15 cellular contexts compared by ENCODE assay signal in genomic region chr16:88616320-88616719, GRCh38. TPM values are rescaled to one million over a fixed set of nuclear protein-coding genes. Genes with fewer than 3 reads are reported as not detected.
DNase-seq lines count a peak whose midpoint lies in the region; TF ChIP-seq lines count a peak whose summit lies in the region.
"Had no signal": no experiment of that assay in that cellular context is flagged by ENCODE, and none has a peak within 500 bp of the region (broad histone marks: within the 10 kb centered on the region; RNA-seq: fewer than 3 reads in every experiment).

No MANE protein-coding gene starts in this region.

- H3K27ac ChIP-seq in duodenal mucosa (ENCODE audit: low read depth, low read length) (peak overlapping the region; percentile 70), neural progenitor cell (peak overlapping the region; percentile 20)
- H3K27ac ChIP-seq: GM23248 had no signal

- no peaks in the 10 kb centered on the region for H3K9me3 Mint-ChIP-seq in neural progenitor cell

- H3K36me3 ChIP-seq in duodenal mucosa (ENCODE audit: control insufficient read depth in 1 of 2, insufficient read depth in 2 of 2, low read length in 2 of 2) (peaks cover 2 to 43% of the 10 kb centered on the region in 2 donors), neural progenitor cell (no peaks in the 10 kb centered on the region)

- TF ChIP-seq CTCF in neural progenitor cell (IDR thresholded peaks at IDR 0.05) = no peak

- H3K4me3 Mint-ChIP-seq in neural progenitor cell = no peak overlapping the region

- H3K9ac ChIP-seq in duodenal mucosa (ENCODE audit: low read depth in 1 of 2, low read length in 2 of 2) = peak overlapping the region; percentile 51 to 73
- no peak overlapping the region for H3K9ac ChIP-seq in neural progenitor cell
- H3K9ac ChIP-seq: GM23248 had no signal

- peaks cover 11% of the 10 kb centered on the region for H3K36me3 Mint-ChIP-seq in neural progenitor cell

- peaks cover 11% of the 10 kb centered on the region for H3K4me1 Mint-ChIP-seq in neural progenitor cell

- H4K20me1 ChIP-seq in neural progenitor cell (ENCODE audit: low read depth) = peaks cover 81% of the 10 kb centered on the region

- H3K9me3 ChIP-seq in duodenal mucosa (ENCODE audit: control insufficient read depth in 1 of 2, low read length in 2 of 2) (no peaks in the 10 kb centered on the region), neural progenitor cell (ENCODE audit: low read depth) (no peaks in the 10 kb centered on the region)

- H3K79me2 ChIP-seq in neural progenitor cell (ENCODE audit: low read depth) = peaks cover 39% of the 10 kb centered on the region

- no peak overlapping the region for H2AFZ ChIP-seq in neural progenitor cell (replicated peaks)
- H2AFZ ChIP-seq: GM23248 had no signal

- H3K27me3 ChIP-seq in duodenal mucosa (ENCODE audit: control insufficient read depth in 1 of 2, insufficient read depth in 2 of 2, low read length in 2 of 2) (no peaks in the 10 kb centered on the region), neural progenitor cell (no peaks in the 10 kb centered on the region)

- in situ Hi-C loops in G401 (cut with HindIII; ENCODE audit: low sequenced_read_pairs) = no loop called here

- no peak overlapping the region for H3K27ac Mint-ChIP-seq in neural progenitor cell

- H3K4me3 ChIP-seq in duodenal mucosa (ENCODE audit: low read depth in 1 of 2, low read length in 2 of 2) = peak overlapping the region; percentile 6 to 28
- H3K4me3 ChIP-seq in neural progenitor cell = no peak overlapping the region
- H3K4me3 ChIP-seq: GM23248 had no signal

- peaks cover 2% of the 10 kb centered on the region for H3K27me3 Mint-ChIP-seq in neural progenitor cell (ENCODE audit: insufficient read depth, low read depth)

- no peak overlapping the region for H3K4me2 ChIP-seq in neural progenitor cell

- H3F3A ChIP-seq in neural progenitor cell (ENCODE audit: low read depth) = peaks cover 3% of the 10 kb centered on the region

- DNase-seq in DMS53 (lab: John Stamatoyannopoulos, UW) = peak; percentile 25
- DNase-seq in DMS53 treated with DMSO at 0.1 percent for 48 hours (lab: John Stamatoyannopoulos, UW; ENCODE audit: unreplicated experiment) = no peak
- DNase-seq in G401 (ENCODE audit: low spot score) = peak; percentile 86
- no peak for DNase-seq in neural progenitor cell (ENCODE audit: low spot score)
- DNase-seq in NCI-H82 (lab: John Stamatoyannopoulos, UW) = no peak
- no peak for DNase-seq in OCI-M2 (lab: John Stamatoyannopoulos, UW; ENCODE audit: unreplicated experiment)
- DNase-seq in foreskin melanocyte = no peak
- DNase-seq: 8988T; activated CD8-positive, alpha-beta memory T cell treated with anti-CD3 and anti-CD28 coated beads, Interleukin-2, amount 50 U/mL, for 4 hours; GM23248; hypothalamus had no signal

- H3K4me1 ChIP-seq in duodenal mucosa (ENCODE audit: control insufficient read depth in 1 of 2, insufficient read depth in 2 of 2, low read length in 2 of 2) = peaks cover 40 to 50% of the 10 kb centered on the region in 2 donors
- H3K4me1 ChIP-seq in neural progenitor cell = no peaks in the 10 kb centered on the region

RNA-seq across cellular contexts. Expression of gene IL17C, which starts 22.1 kb away (rescaled TPM):
- total RNA-seq in G401 (2014; rRNA removed; shearing (Covaris generic)) = 0.43 TPM in 1 of 2 replicates, not detected in the other
- total RNA-seq in neural progenitor cell (ENCODE audit: low replicate concordance) = not detected in 2 replicates
- total RNA-seq: GM23248, mesenteric fat pad, SK-MEL-5, subcutaneous adipose tissue had no signal

RNA-seq across cellular contexts. Expression of gene CYBA, which starts 34.5 kb away (rescaled TPM):
- total RNA-seq in G401 (2014; rRNA removed; shearing (Covaris generic)) = 299 and 403 TPM in 2 replicates
- total RNA-seq in neural progenitor cell (ENCODE audit: low replicate concordance) = 29.9 and 101 TPM in 2 replicates

RNA-seq across cellular contexts. Expression of gene ZC3H18, which starts 46.1 kb away (rescaled TPM):
- 25.8 and 48.9 TPM in 2 replicates for total RNA-seq in G401 (2014; rRNA removed; shearing (Covaris generic))
- total RNA-seq in neural progenitor cell (ENCODE audit: low replicate concordance) = 24.2 and 38.6 TPM in 2 replicates

RNA-seq across cellular contexts. Expression of gene MVD, which starts 46.6 kb away (rescaled TPM):
- 48.9 and 63.5 TPM in 2 replicates for total RNA-seq in G401 (2014; rRNA removed; shearing (Covaris generic))
- 12.7 and 53.7 TPM in 2 replicates for total RNA-seq in neural progenitor cell (ENCODE audit: low replicate concordance)

Comparison
In these comparisons a context has a peak if more than half of its experiments do, and no peak if none do; other contexts are left out.
1. DNase-seq: peak in DMS53 (single experiment) and G401 (single experiment); none in DMS53 treated with DMSO at 0.1 percent for 48 hours (single experiment), neural progenitor cell (single experiment), NCI-H82 (single experiment), OCI-M2 (single experiment) and foreskin melanocyte (single experiment).